Comparison of ENCODE assay signal across 27 cellular contexts in genomic region chr4:18422685-18423084, GRCh38.
"Had no signal": no experiment of that assay in that cellular context is flagged by ENCODE, and none has a peak within 500 bp of the region (broad histone marks: within the 10 kb centered on the region; RNA-seq: fewer than 3 reads in every experiment).

No MANE protein-coding gene starts in this region.

- H3K4me2 ChIP-seq: hepatocyte, smooth muscle cell had no signal

- H3K4me1 ChIP-seq: esophagus muscularis mucosa, foreskin keratinocyte, gastroesophageal sphincter, heart left ventricle, lower lobe of right lung, parathyroid adenoma, suprapubic skin, transverse colon, upper lobe of right lung, uterus had no signal

- H3K9ac ChIP-seq: parathyroid adenoma had no signal

- H2AFZ ChIP-seq: hepatocyte, parathyroid adenoma had no signal

- H3K36me3 ChIP-seq: esophagus muscularis mucosa, gastroesophageal sphincter, heart left ventricle, lower lobe of right lung, suprapubic skin, transverse colon, upper lobe of right lung, uterus had no signal

- H3K27ac ChIP-seq: epithelial cell of prostate, esophagus muscularis mucosa, foreskin keratinocyte, gastroesophageal sphincter, heart left ventricle, hepatocyte, lower lobe of right lung, parathyroid adenoma, suprapubic skin, transverse colon, upper lobe of right lung, uterus had no signal

- H3K4me3 ChIP-seq: esophagus muscularis mucosa, gastroesophageal sphincter, heart left ventricle, hepatocyte, lower lobe of right lung, smooth muscle cell, suprapubic skin, transverse colon, upper lobe of right lung, uterus had no signal

- DNase-seq: cortex of kidney; endodermal cell; foreskin keratinocyte; heart left ventricle; kidney glomerular epithelial cell; left colon; left ventricle myocardium superior; lower lobe of right lung; natural killer cell; stimulated activated CD4-positive, alpha-beta T cell treated with anti-CD3 and anti-CD28 coated beads, Interleukin-12 subunit alpha, Interleukin-12 subunit beta, amount 100 ng/mL, for 4 hours; stimulated activated CD4-positive, alpha-beta T cell treated with anti-CD3 and anti-CD28 coated beads, Interleukin-1b, Interleukin-23, amount 100 ng/mL, for 48 hours; stimulated activated CD4-positive, alpha-beta T cell treated with anti-CD3 and anti-CD28 coated beads, Interleukin-4, amount 100 ng/mL, for 1 hour; stimulated activated CD8-positive, alpha-beta memory T cell treated with anti-CD3 and anti-CD28 coated beads, Interleukin-4, amount 100 ng/mL, for 48 hours; stimulated activated naive CD4-positive, alpha-beta T cell; stimulated activated naive CD8-positive, alpha-beta T cell treated with anti-CD3 and anti-CD28 coated beads, Interleukin-15, amount 100 ng/mL, for 72 hours; transverse colon; upper lobe of right lung; uterus had no signal

- H3K27me3 ChIP-seq: esophagus muscularis mucosa, foreskin keratinocyte, gastroesophageal sphincter, heart left ventricle, hepatocyte, suprapubic skin, transverse colon, upper lobe of right lung, uterus had no signal

- ATAC-seq: foreskin keratinocyte; gastroesophageal sphincter; heart left ventricle; left colon; left ventricle myocardium superior; lower lobe of right lung; natural killer cell; sciatic nerve; stimulated activated naive CD8-positive, alpha-beta T cell treated with anti-CD3 and anti-CD28 coated beads, Interleukin-15, amount 100 ng/mL, for 72 hours; upper lobe of right lung had no signal

- FAIRE-seq: islet of Langerhans had no signal

- H3K9me3 ChIP-seq: esophagus muscularis mucosa, gastroesophageal sphincter, lower lobe of right lung, suprapubic skin, transverse colon, upper lobe of right lung, uterus had no signal

- H3K79me2 ChIP-seq: hepatocyte, parathyroid adenoma had no signal
